In the genomic region with DNA sequence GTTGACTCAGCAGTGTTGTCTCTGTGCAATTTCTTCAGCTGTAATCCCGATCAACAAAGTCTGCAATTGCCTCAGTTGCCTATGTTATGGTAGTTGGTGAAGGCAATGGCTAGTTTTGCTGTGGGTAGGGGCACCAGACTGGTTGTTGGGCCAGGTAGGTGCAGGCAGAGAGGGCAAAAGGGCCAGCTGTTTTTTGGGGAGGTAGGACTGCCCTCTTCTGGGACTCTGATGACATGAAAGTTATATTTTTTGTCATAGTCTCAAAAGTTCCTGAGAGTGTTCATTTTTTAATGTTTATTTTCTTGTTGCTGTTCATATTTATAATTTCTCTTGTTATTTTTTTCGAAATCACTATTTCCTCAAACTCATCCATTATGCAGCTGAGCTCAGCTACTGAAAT, we compare ENCODE assay signal across 19 cellular contexts. TPM values are rescaled to one million over a fixed set of nuclear protein-coding genes. Genes with fewer than 3 reads are reported as not detected.
DNase-seq lines count a peak whose midpoint lies in the region; FAIRE-seq and TF ChIP-seq lines count a peak whose summit lies in the region.
"Had no signal": no experiment of that assay in that cellular context is flagged by ENCODE, and none has a peak within 500 bp of the region (broad histone marks: within the 10 kb centered on the region; RNA-seq: fewer than 3 reads in every experiment).

No MANE protein-coding gene starts in this region.

- no peaks in the 10 kb centered on the region for H3K9me3 ChIP-seq in ascending aorta
- H3K9me3 ChIP-seq: Caco-2, MG63, SJCRH30 had no signal

- no peak overlapping the region for H3K27ac ChIP-seq in ascending aorta
- H3K27ac ChIP-seq: SJCRH30 had no signal

- FAIRE-seq in colon (lab: Jason Lieb, UNC): peak; percentile 5
- FAIRE-seq: G401.6 had no signal

- H3K4me3 ChIP-seq in ascending aorta: no peak overlapping the region
- H3K4me3 ChIP-seq: MG63, SJCRH30 had no signal

- intact Hi-C loops in ascending aorta (cut with DNase I): no loop called here

- peak; percentile 1 for DNase-seq in OCI-M1 (lab: John Stamatoyannopoulos, UW)
- no peak for DNase-seq in NCI-H526 (lab: John Stamatoyannopoulos, UW)
- DNase-seq in MV-4-11 (lab: John Stamatoyannopoulos, UW): no peak
- DNase-seq in activated CD4-positive, alpha-beta T cell treated with anti-CD3 and anti-CD28 coated beads for 1 hour: no peak
- no peak for DNase-seq in ascending aorta (ENCODE audit: low spot score in 2 of 2)
- DNase-seq: C1 segment of cervical spinal cord; Caco-2; CD8-positive, alpha-beta T cell; Karpas-422; MG63; NCI-H2029; NCI-H446 treated with DMSO at 0.1 percent for 48 hours; NCI-H69; SJCRH30 had no signal

- H3K36me3 ChIP-seq in ascending aorta: no peaks in the 10 kb centered on the region
- H3K36me3 ChIP-seq: MG63, SJCRH30 had no signal

- H3K27me3 ChIP-seq in ascending aorta: no peaks in the 10 kb centered on the region
- H3K27me3 ChIP-seq: MG63, SJCRH30 had no signal

- peak; percentile 23; the same call in 1 of the 2 replicates for TF ChIP-seq CTCF in LNCAP (IDR thresholded peaks at IDR 0.05)
- no peak for TF ChIP-seq CTCF in ascending aorta (IDR thresholded peaks at IDR 0.05)

- no peaks in the 10 kb centered on the region for H3K4me1 ChIP-seq in ascending aorta
- H3K4me1 ChIP-seq: Caco-2, SJCRH30 had no signal

RNA-seq across cellular contexts. Expression of a gene that starts 25.1 kb away (rescaled TPM):
- total RNA-seq in ascending aorta: not detected
- total RNA-seq: Caco-2; CD8-positive, alpha-beta T cell; H4; HT-29; SJCRH30 had no signal
